In genomic region chr19:49243726-49244125, GRCh38 we compare ENCODE assay signal across 9 cellular contexts.
"Had no signal": no experiment of that assay in that cellular context is flagged by ENCODE, and none has a peak within 500 bp of the region (broad histone marks: within the 10 kb centered on the region; RNA-seq: fewer than 3 reads in every experiment).

No MANE protein-coding gene starts in this region.

- DNase-seq: GM23248, GOT3, HFFc6, KG1 had no signal

- ATAC-seq: HCT116, HepG2, K562 had no signal

- H3K9me3 ChIP-seq: HAP-1 had no signal

- H3K27ac ChIP-seq: GM23248, HL-60 had no signal

- H3K4me3 ChIP-seq: GM23248, HAP-1, K562 had no signal

- H3K4me1 ChIP-seq: HAP-1 had no signal

- H3K9ac ChIP-seq: GM23248 had no signal

- H2AFZ ChIP-seq: GM23248 had no signal

- H3K36me3 ChIP-seq: HAP-1 had no signal
